Comparison of ENCODE assay signal across 9 cellular contexts in the genomic region with DNA sequence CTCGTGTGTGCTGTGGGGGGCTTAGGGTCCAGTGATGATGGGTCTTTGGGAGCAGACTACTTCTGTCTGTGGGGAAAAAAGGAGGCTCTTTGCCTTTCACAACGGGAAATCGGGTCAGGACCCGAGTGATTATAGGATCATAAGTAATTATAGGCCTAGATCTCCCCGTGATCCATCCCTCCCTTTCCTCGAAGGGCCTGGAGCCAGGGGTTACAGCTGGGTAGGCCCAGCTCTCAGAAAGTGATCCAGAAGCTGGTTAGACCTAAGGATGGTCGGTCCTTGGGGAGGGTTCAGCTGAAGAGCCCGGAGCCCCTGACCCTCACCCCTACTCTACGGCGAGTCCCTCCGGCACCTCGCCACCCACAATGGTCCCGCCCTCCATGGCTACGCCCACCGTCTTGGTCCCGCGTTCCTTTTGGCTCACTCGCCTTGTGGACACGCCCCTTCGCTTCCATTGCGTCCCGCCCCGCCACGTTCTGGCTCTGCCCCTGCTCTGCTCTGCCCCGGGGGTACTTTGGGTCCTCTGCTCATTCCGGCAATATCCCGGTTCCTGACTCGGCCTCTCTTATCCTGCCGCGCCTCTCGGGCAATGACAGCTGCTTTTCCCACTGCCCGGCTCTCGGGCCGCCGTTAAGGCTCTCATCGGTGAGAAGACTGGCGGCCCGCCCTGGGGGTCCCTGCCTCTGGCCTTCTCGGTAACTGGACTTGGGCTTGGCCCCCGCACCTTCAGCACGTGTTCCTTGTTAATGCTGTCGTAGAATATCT. TPM values are rescaled to one million over a fixed set of nuclear protein-coding genes. Genes with fewer than 3 reads are reported as not detected.
DNase-seq lines count a peak whose midpoint lies in the region; ATAC-seq, FAIRE-seq and TF ChIP-seq lines count a peak whose summit lies in the region.
"Had no signal": no experiment of that assay in that cellular context is flagged by ENCODE, and none has a peak within 500 bp of the region (broad histone marks: within the 10 kb centered on the region; RNA-seq: fewer than 3 reads in every experiment).

No MANE protein-coding gene starts in this region.

- CTCF ChIA-PET in activated B cell treated with CpG ODN at 0.5 μM for 24 hours (lab: Charles Lee) = interaction anchor here (0.7 to 3.6 kb wide), 13 partner anchors 8 to 751 kb away, joined by 3 to 31 read pairs (median 6); a partner anchor contains a TSS

- no peaks in the 10 kb centered on the region for H3K9me1 ChIP-seq in keratinocyte (ENCODE audit: control insufficient read depth, extremely low read depth, insufficient read depth, low read length)

- peaks cover 23% of the 10 kb centered on the region for H3K4me1 ChIP-seq in keratinocyte (ENCODE audit: control insufficient read depth, extremely low read depth, insufficient read depth, low read length)

- H2AFZ ChIP-seq in keratinocyte (ENCODE audit: control insufficient read depth, low read length) = peak overlapping the region; percentile 94

- peak overlapping the region; percentile 4 for H3K27ac ChIP-seq in keratinocyte (ENCODE audit: control insufficient read depth, insufficient read depth, low read length)

- no peaks in the 10 kb centered on the region for H3K9me3 Mint-ChIP-seq in activated B cell treated with CpG ODN at 0.5 μM for 24 hours

- no peaks in the 10 kb centered on the region for H3K79me2 ChIP-seq in keratinocyte (ENCODE audit: control insufficient read depth, insufficient read depth, low read length)

- ATAC-seq in GM21528 (IDR thresholded peaks at IDR 0.05; ENCODE audit: low FRiP score, unreplicated experiment) (peak; percentile 71), activated B cell treated with CpG ODN at 0.5 μM for 24 hours (ENCODE audit: low read depth) (peak; percentile 91)

- H3K4me1 Mint-ChIP-seq in activated B cell treated with CpG ODN at 0.5 μM for 24 hours = peaks cover 12% of the 10 kb centered on the region

- H3K27me3 Mint-ChIP-seq in activated B cell treated with CpG ODN at 0.5 μM for 24 hours = no peaks in the 10 kb centered on the region

- no peaks in the 10 kb centered on the region for H3K36me3 Mint-ChIP-seq in activated B cell treated with CpG ODN at 0.5 μM for 24 hours (ENCODE audit: low read depth)

- POLR2A ChIA-PET in activated B cell treated with CpG ODN at 0.5 μM for 24 hours (lab: Charles Lee) = interaction anchor here (1.0 to 2.0 kb wide), 4 partner anchors 13 to 195 kb away, joined by 3 to 7 read pairs (median 3); a partner anchor contains a TSS

- H3K9ac ChIP-seq in keratinocyte (ENCODE audit: control insufficient read depth, extremely low read depth, insufficient read depth, low read length) = peak overlapping the region; percentile 62

- H3K9me3 ChIP-seq in keratinocyte (ENCODE audit: control insufficient read depth, low read depth, low read length) = no peaks in the 10 kb centered on the region

- peak overlapping the region; percentile 94 for H3K4me2 ChIP-seq in keratinocyte (ENCODE audit: control insufficient read depth, extremely low read depth, insufficient read depth, low read depth, low read length)

- no peak overlapping the region for H3K27ac Mint-ChIP-seq in activated B cell treated with CpG ODN at 0.5 μM for 24 hours

- H3K4me3 ChIP-seq in cardiac fibroblast (replicated peaks in 1 of 2; ENCODE audit: low read depth in 2 of 2, low read length in 2 of 2) (peak overlapping the region; percentile 54 to 58), keratinocyte (ENCODE audit: control insufficient read depth in 2 of 3, extremely low read depth in 1 of 3, insufficient read depth in 2 of 3, low read depth in 1 of 3, low read length in 3 of 3) (peak overlapping the region; percentile 32 to 64 (median 59))

- dilution Hi-C loops in keratinocyte (cut with MboI; ENCODE audit: extremely low pct_ligation_motif_present, low sequenced_read_pairs) = no loop called here

- H3K36me3 ChIP-seq in keratinocyte (ENCODE audit: control insufficient read depth in 2 of 2, extremely low read depth in 1 of 2, insufficient read depth in 2 of 2, low read length in 2 of 2) = no peaks in the 10 kb centered on the region

- no peaks in the 10 kb centered on the region for H3K27me3 ChIP-seq in keratinocyte (ENCODE audit: control insufficient read depth, extremely low read depth, insufficient read depth, low read length)

- H3K4me3 Mint-ChIP-seq in activated B cell treated with CpG ODN at 0.5 μM for 24 hours = peak overlapping the region; percentile 92

- DNase-seq in DMS 273 treated with DMSO at 0.1 percent for 48 hours (lab: John Stamatoyannopoulos, UW) = peak; percentile 27
- peak; percentile 78 for DNase-seq in M059J (ENCODE audit: low read depth)
- DNase-seq in activated B cell treated with CpG ODN at 0.5 μM for 24 hours = peak; percentile 70
- DNase-seq in cardiac fibroblast (ENCODE audit: low read depth in 2 of 2) = peak; percentile 43 to 58
- no peak for DNase-seq in keratinocyte (ENCODE audit: low read depth, low spot score)
- peak; percentile 81 for DNase-seq in stimulated activated CD4-positive, alpha-beta T cell treated with anti-CD3 and anti-CD28 coated beads, Interleukin-12 subunit alpha, Interleukin-12 subunit beta, amount 100 ng/mL, for 4 hours
- DNase-seq in GOT3 (lab: John Stamatoyannopoulos, UW) = no peak

- FAIRE-seq in keratinocyte (lab: Jason Lieb, UNC) = peak; percentile 51
- FAIRE-seq: colon had no signal

- intact Hi-C loops in activated B cell treated with CpG ODN at 0.5 μM for 24 hours (cut with micrococcal nuclease) = loop anchor here (1.0 to 10.0 kb wide), 5 partner anchors 23 to 706 kb away; a partner anchor contains a TSS

- no peaks in the 10 kb centered on the region for H4K20me1 ChIP-seq in keratinocyte (ENCODE audit: control insufficient read depth, extremely low read depth, insufficient read depth, low read length)

- TF ChIP-seq CTCF in activated B cell treated with CpG ODN at 0.5 μM for 24 hours (IDR thresholded peaks at IDR 0.05) = no peak
- no peak for TF ChIP-seq CTCF in cardiac fibroblast (IDR thresholded peaks at IDR 0.05; ENCODE audit: low read depth, low read length)
- TF ChIP-seq CTCF in keratinocyte (optimal IDR thresholded peaks at IDR 0.05 in 1 of 3, IDR thresholded peaks at IDR 0.05 in 1 of 3, conservative IDR thresholded peaks at IDR 0.05 in 1 of 3; ENCODE audit: extremely low read depth in 1 of 3, insufficient read depth in 2 of 3, low read length in 3 of 3) = no peak

RNA-seq across cellular contexts. Expression of a gene that starts 5.0 kb away (rescaled TPM):
- total RNA-seq in M059J (2014; rRNA removed; shearing (Covaris generic)) = not detected in 2 replicates
- 0.17 and 1.4 TPM in 2 replicates for total RNA-seq in activated B cell treated with CpG ODN at 0.5 μM for 24 hours
- 0.01 to 0.05 TPM (median 0.03 TPM) in 3 replicates for polyA plus RNA-seq in keratinocyte
- polyA plus RNA-seq in keratinocyte (2011; ENCODE audit: low read depth) = 1.3 TPM
- 0.09 TPM in 2 replicates for polyA plus RNA-seq in keratinocyte (2011; cell fraction: cytosol; rRNA removed)
- 0.05 TPM in 1 of 2 replicates, not detected in the other for polyA plus RNA-seq in keratinocyte (2011; cell fraction: nucleus; rRNA removed)
- polyA plus RNA-seq in keratinocyte (2012; ENCODE audit: low replicate concordance) = 0.03 and 3.5 TPM in 2 replicates
- polyA minus RNA-seq in keratinocyte = not detected in 3 replicates
- polyA minus RNA-seq in keratinocyte (2011; cell fraction: cytosol; rRNA and poly(A)+ RNA removed) = not detected
- polyA minus RNA-seq in keratinocyte (2011; cell fraction: nucleus; rRNA and poly(A)+ RNA removed) = 0.11 TPM in 1 of 2 replicates, not detected in the other

RNA-seq across cellular contexts. Expression of a gene that starts 22.4 kb away (rescaled TPM):
- 0.94 and 1.1 TPM in 2 replicates for total RNA-seq in M059J (2014; rRNA removed; shearing (Covaris generic))
- 0.10 and 0.13 TPM in 2 replicates for total RNA-seq in activated B cell treated with CpG ODN at 0.5 μM for 24 hours
- 2.5 to 10.5 TPM (median 2.5 TPM) in 3 replicates for polyA plus RNA-seq in keratinocyte
- 15.3 TPM for polyA plus RNA-seq in keratinocyte (2011; ENCODE audit: low read depth)
- 3.7 and 4.2 TPM in 2 replicates for polyA plus RNA-seq in keratinocyte (2011; cell fraction: cytosol; rRNA removed)
- polyA plus RNA-seq in keratinocyte (2011; cell fraction: nucleus; rRNA removed) = 14.5 and 16.5 TPM in 2 replicates
- 3.4 and 38.7 TPM in 2 replicates for polyA plus RNA-seq in keratinocyte (2012; ENCODE audit: low replicate concordance)
- polyA minus RNA-seq in keratinocyte = 5.6 to 24.9 TPM (median 19.8 TPM) in 3 replicates
- 6.5 TPM for polyA minus RNA-seq in keratinocyte (2011; cell fraction: cytosol; rRNA and poly(A)+ RNA removed)
- polyA minus RNA-seq in keratinocyte (2011; cell fraction: nucleus; rRNA and poly(A)+ RNA removed) = 20.2 and 21.9 TPM in 2 replicates

Comparison
In these comparisons a context has a peak if more than half of its experiments do, and no peak if none do; other contexts are left out.
1. DNase-seq: peak in DMS 273 treated with DMSO at 0.1 percent for 48 hours (single experiment), M059J (single experiment), activated B cell treated with CpG ODN at 0.5 μM for 24 hours (single experiment), cardiac fibroblast (2 of 2) and stimulated activated CD4-positive, alpha-beta T cell treated with anti-CD3 and anti-CD28 coated beads, Interleukin-12 subunit alpha, Interleukin-12 subunit beta, amount 100 ng/mL, for 4 hours (single experiment); none in keratinocyte (single experiment) and GOT3 (single experiment).